Comparison of ENCODE assay signal across 20 cellular contexts in the genomic region with DNA sequence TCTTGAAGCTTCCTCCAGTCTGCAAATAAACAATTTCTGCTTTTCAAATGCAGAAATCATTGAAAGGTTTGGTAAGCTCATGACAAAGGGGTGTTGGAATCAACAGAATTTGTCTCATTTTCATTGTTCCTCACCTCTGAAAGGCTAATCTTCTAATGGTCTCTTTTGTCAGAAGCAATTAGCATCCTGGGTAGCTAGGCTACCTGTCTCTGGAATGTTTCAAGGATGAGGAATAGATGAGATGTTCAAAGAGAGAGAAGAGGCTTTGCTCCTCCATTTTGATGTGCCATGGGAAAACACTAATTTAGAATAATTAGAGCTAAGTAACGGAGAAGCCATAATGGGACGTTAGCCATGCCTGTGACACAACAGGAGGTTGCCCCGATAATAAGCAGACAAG.
"Had no signal": no experiment of that assay in that cellular context is flagged by ENCODE, and none has a peak within 500 bp of the region (broad histone marks: within the 10 kb centered on the region; RNA-seq: fewer than 3 reads in every experiment).

No MANE protein-coding gene starts in this region.

- DNase-seq: activated CD4-positive, alpha-beta T cell treated with anti-CD3 and anti-CD28 coated beads for 36 hours; activated CD8-positive, alpha-beta T cell treated with anti-CD3 and anti-CD28 coated beads for 36 hours; activated effector memory CD4-positive, alpha-beta T cell treated with Interleukin-2 at 50 U/mL for 16 hours; activated T-cell treated with anti-CD3 and anti-CD28 coated beads, Interleukin-2, amount 50 U/mL, for 4 hours; esophagus squamous epithelium; left colon; lower lobe of right lung; nephron progenitor cell; ovary; right lobe of liver; stimulated activated CD4-positive, alpha-beta T cell treated with anti-CD3 and anti-CD28 coated beads, Interleukin-4, amount 100 ng/mL, for 4 hours; stimulated activated CD8-positive, alpha-beta memory T cell treated with anti-CD3 and anti-CD28 coated beads, Interleukin-4, amount 100 ng/mL, for 48 hours; stimulated activated naive CD4-positive, alpha-beta T cell treated with Interleukin-2 at 50 U/mL for 16 hours; substantia nigra; WERI-Rb-1 had no signal

- ATAC-seq: activated CD4-positive, alpha-beta T cell treated with anti-CD3 and anti-CD28 coated beads for 36 hours; activated CD8-positive, alpha-beta T cell treated with anti-CD3 and anti-CD28 coated beads for 36 hours; activated naive CD4-positive, alpha-beta T cell treated with anti-CD3 and anti-CD28 coated beads, Interleukin-2, amount 50 U/mL, for 72 hours; activated T-cell treated with anti-CD3 and anti-CD28 coated beads, Interleukin-2, amount 50 U/mL, for 4 hours; left colon; lower lobe of right lung; right lobe of liver had no signal

- H3K4me1 ChIP-seq: esophagus squamous epithelium, lower lobe of right lung, right lobe of liver, tibial nerve, vagina had no signal

- H3K36me3 ChIP-seq: esophagus squamous epithelium, lower lobe of right lung, ovary, right lobe of liver, tibial nerve, vagina, WERI-Rb-1 had no signal

- H3K27me3 ChIP-seq: hepatocyte, ovary, right lobe of liver, vagina had no signal

- H3K9me3 ChIP-seq: esophagus squamous epithelium, lower lobe of right lung, ovary, right lobe of liver, tibial nerve, vagina had no signal

- H3K27ac ChIP-seq: esophagus squamous epithelium, hepatocyte, lower lobe of right lung, ovary, right lobe of liver, tibial nerve, vagina, WERI-Rb-1 had no signal

- H3K79me2 ChIP-seq: hepatocyte had no signal

- H3K4me3 ChIP-seq: esophagus squamous epithelium, hepatocyte, lower lobe of right lung, ovary, right lobe of liver, smooth muscle cell, tibial nerve, vagina had no signal

- H3K4me2 ChIP-seq: hepatocyte, smooth muscle cell had no signal

- H2AFZ ChIP-seq: hepatocyte had no signal
